ENCODE assay signal across 9 cellular contexts in genomic region chrX:135295944-135296305, GRCh38. TPM values are rescaled to one million over a fixed set of nuclear protein-coding genes. Genes with fewer than 3 reads are reported as not detected.
DNase-seq lines count a peak whose midpoint lies in the region; ATAC-seq and TF ChIP-seq lines count a peak whose summit lies in the region.
"Had no signal": no experiment of that assay in that cellular context is flagged by ENCODE, and none has a peak within 500 bp of the region (broad histone marks: within the 10 kb centered on the region; RNA-seq: fewer than 3 reads in every experiment).

No MANE protein-coding gene starts in this region.

- no peaks in the 10 kb centered on the region for H3K27me3 Mint-ChIP-seq in mesothelial cell of epicardium (ENCODE audit: low read depth)

- H3K36me3 Mint-ChIP-seq in mesothelial cell of epicardium = peaks cover 15% of the 10 kb centered on the region

- TF ChIP-seq CTCF in GM12865 (IDR thresholded peaks at IDR 0.05; ENCODE audit: insufficient read depth, low read depth, low read length, missing control alignments) = no peak
- no peak for TF ChIP-seq CTCF in SU-DHL-6 (IDR thresholded peaks at IDR 0.05; ENCODE audit: insufficient read depth, low read length, poor library complexity, severe bottlenecking)
- no peak for TF ChIP-seq CTCF in mesothelial cell of epicardium (IDR thresholded peaks at IDR 0.05; ENCODE audit: unreplicated experiment)
- no peak for TF ChIP-seq CTCF in ovary (IDR thresholded peaks at IDR 0.05)
- TF ChIP-seq CTCF in right lobe of liver (IDR thresholded peaks at IDR 0.05) = no peak

- H3K4me1 Mint-ChIP-seq in mesothelial cell of epicardium = no peaks in the 10 kb centered on the region

- H3K9me2 ChIP-seq in SU-DHL-6 (replicated peaks; ENCODE audit: insufficient read depth, low read length) = no peaks in the 10 kb centered on the region

- no peaks in the 10 kb centered on the region for H3F3A ChIP-seq in SU-DHL-6 (ENCODE audit: insufficient read depth)

- peak; percentile 48 for ATAC-seq in GM21619 (IDR thresholded peaks at IDR 0.05; ENCODE audit: unreplicated experiment)
- ATAC-seq in right lobe of liver = no peak

- DNase-seq in GM12865 (ENCODE audit: low read depth) (no peak), mesothelial cell of epicardium (ENCODE audit: low spot score in 2 of 2, unreplicated experiment in 2 of 2) (no peak), ovary (no peak), NCI-H1417 (lab: John Stamatoyannopoulos, UW) (no peak), NCI-H1417 treated with DMSO at 0.1 percent for 48 hours (lab: John Stamatoyannopoulos, UW) (no peak), right lobe of liver (no peak)

- H3K4me3 Mint-ChIP-seq in mesothelial cell of epicardium = peak overlapping the region; percentile 68

- WGBS in ovary, 3 donors = 37 to 49% (median 45%) methylated on average over 10 of the region's 10 CpGs
- WGBS in right lobe of liver (ENCODE audit: insufficient coverage, low coverage, low lambda C conversion rate, missing lambda C conversion rate) = 52% methylated on average over 6 of the region's 10 CpGs

- peak overlapping the region; percentile 40 for H2AFZ ChIP-seq in SU-DHL-6 (ENCODE audit: low read depth, low read length, severe bottlenecking)

- peak overlapping the region; percentile 48 for H3K9ac ChIP-seq in SU-DHL-6 (ENCODE audit: low read length)

- H3K4me3 ChIP-seq in GM12865 (ENCODE audit: low read depth, low read length) = peak overlapping the region; percentile 58
- peak overlapping the region; percentile 57 for H3K4me3 ChIP-seq in SU-DHL-6 (ENCODE audit: insufficient read depth, low read length, poor library complexity, severe bottlenecking)
- H3K4me3 ChIP-seq in ovary = no peak overlapping the region
- peak overlapping the region in 1 of 3 donors; percentile 9 for H3K4me3 ChIP-seq in right lobe of liver

- no peaks in the 10 kb centered on the region for H4K20me1 ChIP-seq in SU-DHL-6 (ENCODE audit: low read depth, low read length)

- H3K4me2 ChIP-seq in SU-DHL-6 (ENCODE audit: low read depth, low read length, poor library complexity, severe bottlenecking) = peak overlapping the region; percentile 57

- no peak for TF ChIP-seq EP300 in ovary (IDR thresholded peaks at IDR 0.05)

- H3K79me2 ChIP-seq in SU-DHL-6 (ENCODE audit: insufficient read depth, low read length) = no peaks in the 10 kb centered on the region

- intact Hi-C loops in ovary (cut with DNase I) = loop anchor here in 1 of 4 donors (5.0 kb wide), 1 partner anchor 331 kb away; no protein-coding TSS in a partner anchor
- intact Hi-C loops in right lobe of liver (cut with DNase I) = no loop called here

- H3K9me3 ChIP-seq in SU-DHL-6 (ENCODE audit: insufficient read depth, low read length) = no peaks in the 10 kb centered on the region
- peaks cover 0 to 4% of the 10 kb centered on the region in 2 donors for H3K9me3 ChIP-seq in ovary
- H3K9me3 ChIP-seq in right lobe of liver = no peaks in the 10 kb centered on the region

- TF ChIP-seq POLR2A in ovary (IDR thresholded peaks at IDR 0.05) (no peak), right lobe of liver (IDR thresholded peaks at IDR 0.05) (no peak)

- H3K27me3 ChIP-seq in SU-DHL-6 (ENCODE audit: low read length) (no peaks in the 10 kb centered on the region), ovary (no peaks in the 10 kb centered on the region), right lobe of liver (no peaks in the 10 kb centered on the region)

- H3K9me3 Mint-ChIP-seq in mesothelial cell of epicardium = peaks cover 36% of the 10 kb centered on the region

- no peak overlapping the region for H3K27ac ChIP-seq in SU-DHL-6 (ENCODE audit: low read depth, low read length)
- H3K27ac ChIP-seq in ovary = no peak overlapping the region
- H3K27ac ChIP-seq in right lobe of liver = no peak overlapping the region

- H3K4me1 ChIP-seq in ovary (ENCODE audit: insufficient read depth) = no peaks in the 10 kb centered on the region
- H3K4me1 ChIP-seq in right lobe of liver = no peaks in the 10 kb centered on the region

- H3K36me3 ChIP-seq in SU-DHL-6 (ENCODE audit: low read length) (no peaks in the 10 kb centered on the region), ovary (no peaks in the 10 kb centered on the region), right lobe of liver (no peaks in the 10 kb centered on the region)

- no peak overlapping the region for H3K27ac Mint-ChIP-seq in mesothelial cell of epicardium

RNA-seq across cellular contexts. Expression of gene ETDC, which starts 13.4 kb away (rescaled TPM):
- not detected in 3 replicates for total RNA-seq in mesothelial cell of epicardium
- total RNA-seq in ovary = not detected
- not detected for polyA plus RNA-seq in ovary
- not detected for total RNA-seq in right lobe of liver
- total RNA-seq: subcutaneous adipose tissue had no signal

RNA-seq across cellular contexts. Expression of gene ETDA, which starts 44.1 kb away (rescaled TPM):
- not detected in 3 replicates for total RNA-seq in mesothelial cell of epicardium
- not detected for total RNA-seq in ovary
- not detected for polyA plus RNA-seq in ovary
- total RNA-seq in right lobe of liver = not detected
- total RNA-seq: subcutaneous adipose tissue had no signal

RNA-seq across cellular contexts. Expression of gene ZNF75D, which starts 48.0 kb away (rescaled TPM):
- total RNA-seq in mesothelial cell of epicardium (12.2 to 12.6 TPM (median 12.5 TPM) in 3 replicates), ovary (10 to 100 TPM in 2 of 7 donors, 1 to 10 TPM in 5; 7.0 to 10.4 (median 9.6) TPM), right lobe of liver (1 to 10 TPM; 4.1 to 6.6 (median 4.4) TPM)
- 1 to 10 TPM; 8.8 to 9.2 TPM for polyA plus RNA-seq in ovary

RNA-seq across cellular contexts. Expression of gene ZNF449, which starts 48.7 kb away (rescaled TPM):
- total RNA-seq in mesothelial cell of epicardium (8.0 to 9.4 TPM (median 8.5 TPM) in 3 replicates), ovary (1 to 10 TPM; 5.2 to 7.3 (median 5.7) TPM), right lobe of liver (1 to 10 TPM; 2.0 to 3.4 (median 2.7) TPM)
- polyA plus RNA-seq in ovary = 1 to 10 TPM; 2.6 to 7.1 TPM
